Comparison of ENCODE assay signal across 15 cellular contexts in the genomic region with DNA sequence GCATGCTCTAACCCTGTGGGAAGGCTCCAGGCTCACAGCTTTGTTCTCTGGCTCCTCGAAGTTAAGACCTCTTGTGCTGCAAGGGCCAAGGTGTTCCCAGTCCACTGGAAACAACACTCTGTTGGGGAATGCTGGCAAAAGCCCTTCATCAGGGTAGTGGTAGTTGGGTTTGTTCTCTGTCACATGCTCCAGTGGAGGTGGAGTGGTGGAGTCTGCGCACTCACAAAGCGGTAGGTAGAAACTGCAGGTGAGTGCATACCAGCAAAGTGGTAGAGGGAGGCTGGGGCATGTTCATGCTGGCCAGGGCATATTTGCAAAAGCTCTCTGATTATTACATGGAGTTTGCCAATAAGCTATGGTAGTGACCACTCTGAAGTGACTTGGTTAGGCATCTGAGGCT.
DNase-seq lines count a peak whose midpoint lies in the region; ATAC-seq and TF ChIP-seq lines count a peak whose summit lies in the region.
"Had no signal": no experiment of that assay in that cellular context is flagged by ENCODE, and none has a peak within 500 bp of the region (broad histone marks: within the 10 kb centered on the region; RNA-seq: fewer than 3 reads in every experiment).

No MANE protein-coding gene starts in this region.

- intact Hi-C loops in PC-9 (cut with micrococcal nuclease; ENCODE audit: unreplicated experiment) (no loop called here), thyroid gland (cut with DNase I) (no loop called here)

- peaks cover 4% of the 10 kb centered on the region; the same call in 1 of the 2 replicates for H3K4me1 ChIP-seq in GM23338 (ENCODE audit: insufficient read depth)
- H3K4me1 ChIP-seq in PC-9 (replicated peaks; ENCODE audit: insufficient read depth) = no peaks in the 10 kb centered on the region
- H3K4me1 ChIP-seq in neural progenitor cell = peaks cover 11% of the 10 kb centered on the region
- peaks cover 6 to 14% of the 10 kb centered on the region in 2 donors for H3K4me1 ChIP-seq in thyroid gland
- H3K4me1 ChIP-seq in mesenchymal stem cell (ENCODE audit: control insufficient read depth, insufficient read depth, low read depth, low read length) = no peaks in the 10 kb centered on the region

- POLR2A ChIA-PET in PC-9 (lab: Charles Lee; ENCODE audit: unreplicated experiment) = no interaction called here

- H3K9me3 Mint-ChIP-seq in GM23338 (no peaks in the 10 kb centered on the region), neural progenitor cell (no peaks in the 10 kb centered on the region)

- no peak overlapping the region for H4K8ac ChIP-seq in mesenchymal stem cell (ENCODE audit: low read length)

- H3F3A ChIP-seq in GM23338 (replicated peaks; ENCODE audit: low read depth) = no peaks in the 10 kb centered on the region
- H3F3A ChIP-seq in PC-9 (ENCODE audit: insufficient read depth, low read depth) = no peaks in the 10 kb centered on the region
- H3F3A ChIP-seq in neural progenitor cell (ENCODE audit: low read depth) = no peaks in the 10 kb centered on the region

- CTCF ChIA-PET in PC-9 (lab: Charles Lee) = no interaction called here

- no peaks in the 10 kb centered on the region for H3K79me2 ChIP-seq in GM23338 (replicated peaks; ENCODE audit: insufficient read depth)
- H3K79me2 ChIP-seq in PC-9 (ENCODE audit: low read depth) = no peaks in the 10 kb centered on the region
- H3K79me2 ChIP-seq in neural progenitor cell (ENCODE audit: low read depth) = no peaks in the 10 kb centered on the region

- H2AK5ac ChIP-seq in mesenchymal stem cell (ENCODE audit: low read length, severe bottlenecking) = no peak overlapping the region

- H2BK5ac ChIP-seq in mesenchymal stem cell (ENCODE audit: low read depth, low read length, poor library complexity, severe bottlenecking) = no peak overlapping the region

- H3K4me1 Mint-ChIP-seq in GM23338 = peaks cover 12% of the 10 kb centered on the region
- H3K4me1 Mint-ChIP-seq in neural progenitor cell = peaks cover 9% of the 10 kb centered on the region
- H3K4me1 Mint-ChIP-seq: IgD-negative memory B cell had no signal

- no peak for DNase-seq in GM23338 (ENCODE audit: low spot score)
- DNase-seq in PC-9 = no peak
- no peak for DNase-seq in neural progenitor cell (ENCODE audit: low spot score)
- peak; percentile 61 to 72 for DNase-seq in thyroid gland
- no peak for DNase-seq in mesenchymal stem cell
- DNase-seq in medulla oblongata (ENCODE audit: extremely low spot score) = no peak
- DNase-seq: 8988T; Calu3; CD8-positive, alpha-beta T cell; DMS79 treated with DMSO at 0.1 percent for 48 hours; GF-D8 had no signal

- H3K18ac ChIP-seq in mesenchymal stem cell (ENCODE audit: low read depth in 1 of 2, low read length in 2 of 2) = no peak overlapping the region

- H2AFZ ChIP-seq in GM23338 (peak overlapping the region; percentile 69; the same call in 1 of the 2 replicates), PC-9 (peak overlapping the region; percentile 17; the same call in 1 of the 2 replicates), neural progenitor cell (replicated peaks) (peak overlapping the region; percentile 40), mesenchymal stem cell (ENCODE audit: low read depth, low read length) (no peak overlapping the region)

- H3K27ac ChIP-seq in GM23338 (ENCODE audit: low read depth) (no peak overlapping the region), PC-9 (no peak overlapping the region), neural progenitor cell (no peak overlapping the region), thyroid gland (no peak overlapping the region), mesenchymal stem cell (ENCODE audit: low read length, poor library complexity, severe bottlenecking) (no peak overlapping the region)
- H3K27ac ChIP-seq: BLaER1 treated with 17β-estradiol and CSF1 and Interleukin-3, amounts not matched to agents 10 nM and 100 nM had no signal

- no peak overlapping the region for H3K27ac Mint-ChIP-seq in GM23338
- H3K27ac Mint-ChIP-seq in neural progenitor cell = no peak overlapping the region
- H3K27ac Mint-ChIP-seq: CD8-positive, alpha-beta T cell; IgD-negative memory B cell had no signal

- H3K23ac ChIP-seq in mesenchymal stem cell (ENCODE audit: low read length in 2 of 2) = no peak overlapping the region

- no peak overlapping the region for H3K4ac ChIP-seq in mesenchymal stem cell (ENCODE audit: low read depth in 1 of 2, low read length in 2 of 2)

- H3K4me3 Mint-ChIP-seq in GM23338 (no peak overlapping the region), neural progenitor cell (no peak overlapping the region)
- H3K4me3 Mint-ChIP-seq: CD8-positive, alpha-beta T cell; IgD-negative memory B cell had no signal

- no peaks in the 10 kb centered on the region for H4K20me1 ChIP-seq in GM23338 (replicated peaks; ENCODE audit: insufficient read depth)
- no peaks in the 10 kb centered on the region for H4K20me1 ChIP-seq in PC-9 (ENCODE audit: insufficient read depth)
- no peaks in the 10 kb centered on the region for H4K20me1 ChIP-seq in neural progenitor cell (ENCODE audit: low read depth)
- H4K20me1 ChIP-seq: BLaER1 treated with 17β-estradiol and CSF1 and Interleukin-3, amounts not matched to agents 10 nM and 100 nM had no signal

- H2BK12ac ChIP-seq in mesenchymal stem cell (ENCODE audit: low read length in 2 of 2) = no peak overlapping the region

- no TSS peak for BruUV-seq in PC-9 (replicated peaks; lab: Mats Ljungman, UMichigan)

- H3K4me3 ChIP-seq in GM23338 (no peak overlapping the region), PC-9 (no peak overlapping the region), neural progenitor cell (no peak overlapping the region), thyroid gland (replicated peaks in 1 of 3) (no peak overlapping the region), mesenchymal stem cell (ENCODE audit: insufficient read depth in 1 of 2, low read depth in 1 of 2, low read length in 2 of 2) (no peak overlapping the region)
- H3K4me3 ChIP-seq: BLaER1 treated with 17β-estradiol and CSF1 and Interleukin-3, amounts not matched to agents 10 nM and 100 nM; HAP-1 had no signal

- no peak overlapping the region for H3K9ac ChIP-seq in neural progenitor cell
- no peak overlapping the region for H3K9ac ChIP-seq in mesenchymal stem cell (ENCODE audit: low read length)
- H3K9ac ChIP-seq: BLaER1 treated with 17β-estradiol and CSF1 and Interleukin-3, amounts not matched to agents 10 nM and 100 nM had no signal

- TF ChIP-seq CTCF in GM23338 (conservative IDR thresholded peaks at IDR 0.05; ENCODE audit: low read depth in 2 of 2) (no peak), PC-9 (conservative IDR thresholded peaks at IDR 0.05) (no peak), neural progenitor cell (IDR thresholded peaks at IDR 0.05) (no peak), thyroid gland (IDR thresholded peaks at IDR 0.05) (no peak)

- no peak overlapping the region for H4K91ac ChIP-seq in mesenchymal stem cell (ENCODE audit: low read length)

- H3K9me2 ChIP-seq in GM23338 (ENCODE audit: insufficient read depth) (no peaks in the 10 kb centered on the region), PC-9 (ENCODE audit: insufficient read depth) (0 out of 2 replicates have a peak, but pooled peaks cover 6% of the 10 kb centered on the region)

- no peak overlapping the region for H2BK120ac ChIP-seq in mesenchymal stem cell (ENCODE audit: low read depth, low read length)

- 20 to 61% methylated on average over 3 of the region's 3 CpGs for WGBS in thyroid gland, 2 donors
- WGBS in mesenchymal stem cell = 56% methylated on average over 3 of the region's 3 CpGs

- no peaks in the 10 kb centered on the region for H3K79me1 ChIP-seq in mesenchymal stem cell (replicated peaks; ENCODE audit: low read length, poor library complexity, severe bottlenecking)

- H3K36me3 Mint-ChIP-seq in GM23338 (ENCODE audit: low read depth) (no peaks in the 10 kb centered on the region), neural progenitor cell (no peaks in the 10 kb centered on the region)
- H3K36me3 Mint-ChIP-seq: CD8-positive, alpha-beta T cell; IgD-negative memory B cell had no signal

- H3K36me3 ChIP-seq in GM23338 (ENCODE audit: insufficient read depth) (no peaks in the 10 kb centered on the region), PC-9 (ENCODE audit: low read depth) (no peaks in the 10 kb centered on the region), neural progenitor cell (no peaks in the 10 kb centered on the region), thyroid gland (no peaks in the 10 kb centered on the region), mesenchymal stem cell (ENCODE audit: control insufficient read depth in 1 of 2, insufficient read depth in 2 of 2, low read depth in 1 of 2, low read length in 2 of 2) (no peaks in the 10 kb centered on the region)
- H3K36me3 ChIP-seq: BLaER1 treated with 17β-estradiol and CSF1 and Interleukin-3, amounts not matched to agents 10 nM and 100 nM; HAP-1 had no signal

- no peaks in the 10 kb centered on the region for H3K9me3 ChIP-seq in PC-9 (ENCODE audit: insufficient read depth, low read depth)
- no peaks in the 10 kb centered on the region for H3K9me3 ChIP-seq in neural progenitor cell (ENCODE audit: low read depth)
- H3K9me3 ChIP-seq in thyroid gland = no peaks in the 10 kb centered on the region
- H3K9me3 ChIP-seq in mesenchymal stem cell (ENCODE audit: control insufficient read depth, low read length) = peaks cover 4% of the 10 kb centered on the region
- H3K9me3 ChIP-seq: BLaER1 treated with 17β-estradiol and CSF1 and Interleukin-3, amounts not matched to agents 10 nM and 100 nM; HAP-1 had no signal

- no peak overlapping the region for H3K4me2 ChIP-seq in GM23338
- H3K4me2 ChIP-seq in PC-9 = no peak overlapping the region
- no peak overlapping the region for H3K4me2 ChIP-seq in neural progenitor cell
- H3K4me2 ChIP-seq in mesenchymal stem cell (ENCODE audit: low read length, poor library complexity, severe bottlenecking) = no peak overlapping the region
- H3K4me2 ChIP-seq: BLaER1 treated with 17β-estradiol and CSF1 and Interleukin-3, amounts not matched to agents 10 nM and 100 nM had no signal

- H3K27me3 ChIP-seq in GM23338 (ENCODE audit: insufficient read depth) (no peaks in the 10 kb centered on the region), PC-9 (ENCODE audit: insufficient read depth, low read depth) (no peaks in the 10 kb centered on the region), neural progenitor cell (no peaks in the 10 kb centered on the region), thyroid gland (no peaks in the 10 kb centered on the region), mesenchymal stem cell (ENCODE audit: control insufficient read depth in 1 of 2, insufficient read depth in 1 of 2, low read length in 2 of 2) (no peaks in the 10 kb centered on the region)
- H3K27me3 ChIP-seq: BLaER1 treated with 17β-estradiol and CSF1 and Interleukin-3, amounts not matched to agents 10 nM and 100 nM had no signal

- ATAC-seq in GM23338 (no peak), HG03175 (IDR thresholded peaks at IDR 0.05; ENCODE audit: unreplicated experiment) (no peak)
- ATAC-seq: CD8-positive, alpha-beta T cell had no signal

- no peak overlapping the region for H3K14ac ChIP-seq in mesenchymal stem cell (ENCODE audit: low read length in 2 of 2)

- TF ChIP-seq POLR2A in thyroid gland (IDR thresholded peaks at IDR 0.05) = no peak

- H2BK15ac ChIP-seq in mesenchymal stem cell (ENCODE audit: low read depth, poor library complexity, severe bottlenecking) = no peak overlapping the region

- no peaks in the 10 kb centered on the region for H3K27me3 Mint-ChIP-seq in GM23338 (ENCODE audit: insufficient read depth, low read depth, poor library complexity)
- no peaks in the 10 kb centered on the region for H3K27me3 Mint-ChIP-seq in neural progenitor cell (ENCODE audit: insufficient read depth, low read depth)
- H3K27me3 Mint-ChIP-seq: IgD-negative memory B cell had no signal

Comparison
In these comparisons a context has a peak if more than half of its experiments do, and no peak if none do; other contexts are left out.
1. DNase-seq: peak in thyroid gland (2 of 2); none in GM23338 (single experiment), PC-9 (0 of 2), neural progenitor cell (single experiment), mesenchymal stem cell (single experiment) and medulla oblongata (single experiment).